In the genomic region with DNA sequence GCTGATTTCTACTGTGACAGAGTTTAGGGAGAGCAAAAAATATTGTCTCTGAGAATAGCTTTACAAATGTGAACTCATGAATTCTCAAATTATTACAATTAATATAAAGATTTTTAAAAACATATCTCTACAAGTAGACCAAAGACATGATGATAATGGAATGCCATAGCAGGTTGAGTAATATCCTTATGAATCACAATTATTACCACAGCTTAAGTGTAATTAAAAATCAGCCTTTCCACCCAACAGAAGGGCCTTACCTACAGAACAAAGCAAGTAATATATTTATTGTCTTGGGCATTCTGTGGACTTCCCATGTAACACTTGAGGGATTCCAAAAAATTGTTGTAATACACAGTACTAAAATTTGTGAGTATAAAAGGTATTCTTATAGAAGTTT, we compare ENCODE assay signal across 32 cellular contexts.
A peak's percentile ranks its signal among the peaks of the same experiment; 100 is the strongest.
DNase-seq lines count a peak whose midpoint lies in the region; ATAC-seq, FAIRE-seq and TF ChIP-seq lines count a peak whose summit lies in the region.
"Had no signal": no experiment of that assay in that cellular context is flagged by ENCODE, and none has a peak within 500 bp of the region (broad histone marks: within the 10 kb centered on the region; RNA-seq: fewer than 3 reads in every experiment).

No MANE protein-coding gene starts in this region.

- no peak overlapping the region for H3K18ac ChIP-seq in IMR-90 (ENCODE audit: low read depth, low read length)

- ATAC-seq in IMR-90 (ENCODE audit: low read depth): no peak
- ATAC-seq: activated T-cell treated with anti-CD3 and anti-CD28 coated beads, Interleukin-2, amount 50 U/mL, for 72 hours; GM12878; right cardiac atrium; Right ventricle myocardium inferior; stimulated activated naive CD8-positive, alpha-beta T cell treated with anti-CD3 and anti-CD28 coated beads, Interleukin-15, Interleukin-2, amounts not matched to agents 100 U/mL and 50 U/mL, for 24 hours; upper lobe of right lung had no signal

- no peak for TF ChIP-seq RAD21 in IMR-90 (IDR thresholded peaks at IDR 0.05; ENCODE audit: low read length)

- H3K79me1 ChIP-seq in IMR-90 (ENCODE audit: low read depth in 1 of 2, low read length in 2 of 2): no peaks in the 10 kb centered on the region

- H2AK9ac ChIP-seq in IMR-90 (replicated peaks; ENCODE audit: low read depth, low read length, poor library complexity): no peak overlapping the region

- H3K23ac ChIP-seq in IMR-90 (ENCODE audit: low read depth, low read length): no peak overlapping the region

- H2BK120ac ChIP-seq in IMR-90 (ENCODE audit: low read depth, low read length): no peak overlapping the region

- no peak overlapping the region for H2AK5ac ChIP-seq in IMR-90 (ENCODE audit: low read depth, low read length)

- H3K9me2 ChIP-seq in PC-9 (ENCODE audit: insufficient read depth): no peaks in the 10 kb centered on the region; the same call in 1 of the 2 replicates
- H3K9me2 ChIP-seq: SK-N-SH had no signal

- H3K36me3 ChIP-seq in IMR-90 (ENCODE audit: control insufficient read depth, insufficient read depth, low read length) (no peaks in the 10 kb centered on the region), bronchial epithelial cell (ENCODE audit: control insufficient read depth, insufficient read depth, low read length) (no peaks in the 10 kb centered on the region), PC-9 (ENCODE audit: low read depth) (no peaks in the 10 kb centered on the region)
- H3K36me3 ChIP-seq: spleen, upper lobe of right lung had no signal

- intact Hi-C loops in IMR-90 (cut with micrococcal nuclease): no loop called here
- intact Hi-C loops in Calu3 (cut with micrococcal nuclease; ENCODE audit: unreplicated experiment): no loop called here
- intact Hi-C loops in PC-9 (cut with micrococcal nuclease; ENCODE audit: unreplicated experiment): no loop called here

- H3K4me3 Mint-ChIP-seq in Calu3 (ENCODE audit: low read depth, unreplicated experiment): no peak overlapping the region
- H3K4me3 Mint-ChIP-seq: activated T-cell treated with anti-CD3 and anti-CD28 coated beads, Interleukin-2, amount 50 U/mL, for 72 hours; H9; IgD-negative memory B cell; mesothelial cell of epicardium; T-helper 1 cell treated with Interleukin-12 subunit alpha and Interleukin-12 subunit beta and Interleukin-4 antibody, amounts not matched to agents 30 μg/mL and 1 μg/mL, for 36 hours had no signal

- H3K27me3 Mint-ChIP-seq in Calu3 (ENCODE audit: unreplicated experiment): no peaks in the 10 kb centered on the region
- H3K27me3 Mint-ChIP-seq: IgD-negative memory B cell had no signal

- H3K4me3 ChIP-seq in AG10803 (ENCODE audit: low read length): no peak overlapping the region
- no peak overlapping the region for H3K4me3 ChIP-seq in IMR-90 (ENCODE audit: insufficient read depth, low read depth, low read length)
- H3K4me3 ChIP-seq in bronchial epithelial cell (ENCODE audit: low read depth, low read length): no peak overlapping the region
- H3K4me3 ChIP-seq in fibroblast of pulmonary artery (replicated peaks; ENCODE audit: low read depth, low read length): no peak overlapping the region
- no peak overlapping the region for H3K4me3 ChIP-seq in PC-9
- H3K4me3 ChIP-seq: GM12878, spleen, upper lobe of right lung had no signal

- H3K4me1 Mint-ChIP-seq in Calu3 (ENCODE audit: low read depth, unreplicated experiment): no peaks in the 10 kb centered on the region
- H3K4me1 Mint-ChIP-seq: H9, mesothelial cell of epicardium had no signal

- H3K27ac ChIP-seq in IMR-90 (ENCODE audit: insufficient read depth, low read length): no peak overlapping the region
- H3K27ac ChIP-seq in PC-9: no peak overlapping the region
- H3K27ac ChIP-seq: spleen, upper lobe of right lung had no signal

- no peak overlapping the region for H3K9ac ChIP-seq in IMR-90 (ENCODE audit: low read depth, low read length)
- H3K9ac ChIP-seq: SK-N-SH had no signal

- DNase-seq in AG10803 (ENCODE audit: low read depth) (peak; percentile 30), IMR-90 (peak; percentile 14), bronchial epithelial cell (ENCODE audit: low read depth) (peak; percentile 81), fibroblast of pulmonary artery (ENCODE audit: low read depth) (peak; percentile 36), ecto neural progenitor cell (ENCODE audit: low spot score) (no peak), Calu3 (no peak), NCI-H345 treated with DMSO at 0.1 percent for 48 hours (lab: John Stamatoyannopoulos, UW; ENCODE audit: unreplicated experiment) (no peak), PC-9 (no peak)
- DNase-seq: activated CD4-positive, alpha-beta T cell treated with anti-CD3 and anti-CD28 coated beads, Interleukin-2, amount 50 U/mL, for 48 hours; activated CD4-positive, CD25-positive, alpha-beta regulatory T cell treated with anti-CD3 and anti-CD28 coated beads, Interleukin-2, amount 50 U/mL, for 72 hours; activated T-cell treated with anti-CD3 and anti-CD28 coated beads, Interleukin-2, amount 50 U/mL, for 72 hours; dermis blood vessel endothelial cell; DND-41; H9; kidney; NCI-H187 treated with DMSO at 0.1 percent for 48 hours; NCI-H2171 treated with DMSO at 0.1 percent for 48 hours; NCI-H524 treated with DMSO at 0.1 percent for 48 hours; OCI-M1; right cardiac atrium; SK-N-SH; spleen; stimulated activated CD4-positive, alpha-beta T cell treated with anti-CD3 and anti-CD28 coated beads, Interleukin-2, amount 100 ng/mL, for 24 hours; stimulated activated naive CD8-positive, alpha-beta T cell treated with anti-CD3 and anti-CD28 coated beads, Interleukin-15, Interleukin-2, amounts not matched to agents 100 U/mL and 50 U/mL, for 24 hours; upper lobe of right lung had no signal

- POLR2A ChIA-PET in IMR-90 (lab: Charles Lee; ENCODE audit: unreplicated experiment): no interaction called here
- POLR2A ChIA-PET in PC-9 (lab: Charles Lee; ENCODE audit: unreplicated experiment): interaction anchor here (0.7 kb wide), 1 partner anchor 112 kb away, joined by 5 read pairs; no protein-coding TSS in a partner anchor

- H2BK20ac ChIP-seq in IMR-90 (ENCODE audit: low read depth, low read length): no peak overlapping the region

- no peak overlapping the region for H3K4ac ChIP-seq in IMR-90 (ENCODE audit: low read depth, low read length)

- BruUV-seq in IMR-90 (replicated peaks; lab: Mats Ljungman, UMichigan) (no TSS peak), Calu3 (replicated peaks; lab: Mats Ljungman, UMichigan) (no TSS peak), PC-9 (replicated peaks; lab: Mats Ljungman, UMichigan) (no TSS peak)

- H4K5ac ChIP-seq in IMR-90 (ENCODE audit: low read depth, low read length): no peak overlapping the region

- no peak for FAIRE-seq in bronchial epithelial cell (lab: Jason Lieb, UNC)
- FAIRE-seq: D721Med, GM12878, kidney, TTC549 had no signal

- no peaks in the 10 kb centered on the region for H3K4me1 ChIP-seq in IMR-90 (ENCODE audit: control insufficient read depth, insufficient read depth, low read length)
- no peaks in the 10 kb centered on the region for H3K4me1 ChIP-seq in PC-9 (replicated peaks; ENCODE audit: insufficient read depth)
- H3K4me1 ChIP-seq: spleen, upper lobe of right lung had no signal

- H3K9me3 ChIP-seq in IMR-90 (ENCODE audit: control insufficient read depth, insufficient read depth, low read length): no peaks in the 10 kb centered on the region
- no peaks in the 10 kb centered on the region for H3K9me3 ChIP-seq in PC-9 (ENCODE audit: insufficient read depth, low read depth)
- H3K9me3 ChIP-seq: SK-N-SH, spleen, upper lobe of right lung had no signal

- dilution Hi-C loops in IMR-90 (cut with HindIII; ENCODE audit: low sequenced_read_pairs, unreplicated experiment): no loop called here

- CTCF ChIA-PET in IMR-90 (lab: Yijun Ruan, JAX): no interaction called here
- CTCF ChIA-PET in Calu3 (lab: Charles Lee): no interaction called here
- CTCF ChIA-PET in PC-9 (lab: Charles Lee): no interaction called here

- H3K9me3 Mint-ChIP-seq in Calu3 (ENCODE audit: low read depth, unreplicated experiment): no peaks in the 10 kb centered on the region
- H3K9me3 Mint-ChIP-seq: activated T-cell treated with anti-CD3 and anti-CD28 coated beads, Interleukin-2, amount 50 U/mL, for 72 hours; H9; IgD-negative memory B cell; mesothelial cell of epicardium; T-helper 1 cell treated with Interleukin-12 subunit alpha and Interleukin-12 subunit beta and Interleukin-4 antibody, amounts not matched to agents 30 μg/mL and 1 μg/mL, for 36 hours had no signal

- H3K14ac ChIP-seq in IMR-90 (replicated peaks; ENCODE audit: low read depth, low read length): no peak overlapping the region

- no peaks in the 10 kb centered on the region for H3K9me1 ChIP-seq in IMR-90 (ENCODE audit: insufficient read depth, low read length)

- H2AFZ ChIP-seq in IMR-90 (replicated peaks; ENCODE audit: low read length, poor library complexity) (no peak overlapping the region), PC-9 (no peak overlapping the region)

- H3K79me2 ChIP-seq in PC-9 (ENCODE audit: low read depth): no peaks in the 10 kb centered on the region

- no peak for TF ChIP-seq POLR2A in IMR-90 (IDR thresholded peaks at IDR 0.05; ENCODE audit: low read depth, low read length)

- no peak overlapping the region for H4K8ac ChIP-seq in IMR-90 (ENCODE audit: low read depth in 2 of 2, low read length in 2 of 2)

- TF ChIP-seq CTCF in AG10803 (conservative IDR thresholded peaks at IDR 0.05; ENCODE audit: low read length) (no peak), IMR-90 (conservative IDR thresholded peaks at IDR 0.05; ENCODE audit: low read depth, low read length) (no peak), bronchial epithelial cell (IDR thresholded peaks at IDR 0.05; ENCODE audit: insufficient read depth, low read length, severe bottlenecking) (no peak), fibroblast of pulmonary artery (IDR thresholded peaks at IDR 0.05; ENCODE audit: low read length, missing control alignments) (no peak), Calu3 (IDR thresholded peaks at IDR 0.05; ENCODE audit: unreplicated experiment) (no peak), PC-9 (conservative IDR thresholded peaks at IDR 0.05) (no peak)

- no peaks in the 10 kb centered on the region for H3F3A ChIP-seq in PC-9 (ENCODE audit: insufficient read depth, low read depth)

- no peak overlapping the region for H3K27ac Mint-ChIP-seq in Calu3 (ENCODE audit: unreplicated experiment)
- H3K27ac Mint-ChIP-seq: activated T-cell treated with anti-CD3 and anti-CD28 coated beads, Interleukin-2, amount 50 U/mL, for 72 hours; H9; IgD-negative memory B cell; mesothelial cell of epicardium; T-helper 1 cell treated with Interleukin-12 subunit alpha and Interleukin-12 subunit beta and Interleukin-4 antibody, amounts not matched to agents 30 μg/mL and 1 μg/mL, for 36 hours had no signal

- in situ Hi-C loops in IMR-90 (cut with MboI; ENCODE audit: low sequenced_read_pairs): no loop called here

- no peak overlapping the region for H2BK15ac ChIP-seq in IMR-90 (ENCODE audit: low read depth, low read length)

- H4K20me1 ChIP-seq in IMR-90 (ENCODE audit: insufficient read depth, low read length) (no peaks in the 10 kb centered on the region), PC-9 (ENCODE audit: insufficient read depth) (no peaks in the 10 kb centered on the region)

- no peak overlapping the region for H4K91ac ChIP-seq in IMR-90 (ENCODE audit: insufficient read depth, low read depth, low read length)

- no peak overlapping the region for H3K56ac ChIP-seq in IMR-90 (ENCODE audit: extremely low read depth, insufficient read depth, low read length)

- no peak overlapping the region for H2BK5ac ChIP-seq in IMR-90 (ENCODE audit: low read depth, low read length, poor library complexity, severe bottlenecking)

- no peaks in the 10 kb centered on the region for H3K36me3 Mint-ChIP-seq in Calu3 (ENCODE audit: insufficient read depth, unreplicated experiment)
- H3K36me3 Mint-ChIP-seq: IgD-negative memory B cell, mesothelial cell of epicardium had no signal

- no peaks in the 10 kb centered on the region for H3K27me3 ChIP-seq in IMR-90 (ENCODE audit: control insufficient read depth, insufficient read depth, low read length)
- no peaks in the 10 kb centered on the region for H3K27me3 ChIP-seq in bronchial epithelial cell (ENCODE audit: control insufficient read depth, insufficient read depth, low read length)
- no peaks in the 10 kb centered on the region for H3K27me3 ChIP-seq in PC-9 (ENCODE audit: insufficient read depth, low read depth)
- H3K27me3 ChIP-seq: spleen, upper lobe of right lung had no signal

- H3K4me2 ChIP-seq in IMR-90 (ENCODE audit: low read depth, low read length) (no peak overlapping the region), PC-9 (no peak overlapping the region)
- H3K4me2 ChIP-seq: SK-N-SH had no signal

Comparison
In these comparisons a context has a peak if more than half of its experiments do, and no peak if none do; other contexts are left out.
1. DNase-seq: peak in AG10803 (single experiment), IMR-90 (single experiment), bronchial epithelial cell (single experiment) and fibroblast of pulmonary artery (single experiment); none in ecto neural progenitor cell (single experiment), Calu3 (single experiment), NCI-H345 treated with DMSO at 0.1 percent for 48 hours (single experiment) and PC-9 (0 of 2).